Comparison of ENCODE assay signal across 8 cellular contexts in genomic region chr18:712401-713134, GRCh38. TPM values are rescaled to one million over a fixed set of nuclear protein-coding genes. Genes with fewer than 3 reads are reported as not detected.
DNase-seq lines count a peak whose midpoint lies in the region; ATAC-seq and TF ChIP-seq lines count a peak whose summit lies in the region.

Gene ENOSF1, minus strand, starts transcription at chr18:712630. Its CDS starts 43 bp downstream, at chr18:712587.

- TF ChIP-seq POLR2A in esophagus squamous epithelium (IDR thresholded peaks at IDR 0.05) = peak in 2 of 4 donors; percentile 17 to 47

- H3K9me3 ChIP-seq in PC-9 (ENCODE audit: insufficient read depth, low read depth) (no peaks in the 10 kb centered on the region), esophagus squamous epithelium (no peaks in the 10 kb centered on the region)

- H3K36me3 ChIP-seq in PC-9 (ENCODE audit: low read depth) = no peaks in the 10 kb centered on the region; the same call in 1 of the 2 replicates
- peaks cover 0 to 19% (median 0%) of the 10 kb centered on the region in 3 donors for H3K36me3 ChIP-seq in esophagus squamous epithelium

- no peaks in the 10 kb centered on the region; the same call in 1 of the 2 replicates for H4K20me1 ChIP-seq in PC-9 (ENCODE audit: insufficient read depth)

- H3F3A ChIP-seq in PC-9 (ENCODE audit: insufficient read depth, low read depth) = 0 out of 2 replicates have a peak, but pooled peaks cover 7% of the 10 kb centered on the region

- intact Hi-C loops in PC-9 (cut with micrococcal nuclease; ENCODE audit: unreplicated experiment) = loop anchor here (10.0 kb wide), 2 partner anchors 88 to 122 kb away; no protein-coding TSS in a partner anchor
- intact Hi-C loops in esophagus squamous epithelium (cut with DNase I) = no loop called here

- peak within 1 kb of the TSS; percentile 92 for H3K4me3 ChIP-seq in PC-9
- H3K4me3 ChIP-seq in esophagus squamous epithelium = peak within 1 kb of the TSS; percentile 41 to 84 (median 74)

- WGBS in esophagus squamous epithelium, 2 donors = 0 to 61% methylated on average over 1 to 5 of the region's 91 CpGs

- peak; percentile 86 for TF ChIP-seq CTCF in PC-9 (conservative IDR thresholded peaks at IDR 0.05)
- TF ChIP-seq CTCF in esophagus squamous epithelium (IDR thresholded peaks at IDR 0.05) = peak; percentile 73 to 91 (median 80)

- H3K4me1 ChIP-seq in PC-9 (replicated peaks; ENCODE audit: insufficient read depth) = peaks cover 8% of the 10 kb centered on the region; the same call in 1 of the 2 replicates
- H3K4me1 ChIP-seq in esophagus squamous epithelium = peaks cover 5 to 34% (median 9%) of the 10 kb centered on the region in 3 donors

- no peaks in the 10 kb centered on the region for H3K27me3 ChIP-seq in PC-9 (ENCODE audit: insufficient read depth, low read depth)
- no peaks in the 10 kb centered on the region for H3K27me3 ChIP-seq in esophagus squamous epithelium

- CTCF ChIA-PET in PC-9 (lab: Charles Lee) = interaction anchor here (0.6 to 1.6 kb wide), 6 partner anchors 10 to 149 kb away, joined by 3 to 12 read pairs (median 3); no protein-coding TSS in a partner anchor

- BruUV-seq in PC-9 (replicated peaks; lab: Mats Ljungman, UMichigan) = no TSS peak

- peak within 1 kb of the TSS; percentile 98 for H3K4me2 ChIP-seq in PC-9

- H3K27ac ChIP-seq in PC-9 (peak within 1 kb of the TSS; percentile 62), esophagus squamous epithelium (peak within 1 kb of the TSS; percentile 78 to 91 (median 90))

- no peaks in the 10 kb centered on the region for H3K9me2 ChIP-seq in PC-9 (ENCODE audit: insufficient read depth)

- peak within 1 kb of the TSS; percentile 94 for H2AFZ ChIP-seq in PC-9

- H3K79me2 ChIP-seq in PC-9 (ENCODE audit: low read depth) = peaks cover 36% of the 10 kb centered on the region

- DNase-seq in CD1c-positive myeloid dendritic cell (ENCODE audit: extremely low spot score) (peak; percentile 92), GM19240 (ENCODE audit: insufficient read length, low spot score) (peak; percentile 70), PC-9 (peak; percentile 54 to 97), esophagus squamous epithelium (lab: John Stamatoyannopoulos, UW) (no peak), myocyte (ENCODE audit: low read depth) (peak; percentile 63)
- DNase-seq in activated T-cell treated with anti-CD3 and anti-CD28 coated beads, Interleukin-2, amount 50 U/mL, for 48 hours = peak; percentile 95 to 96
- peak; percentile 75 to 84 for DNase-seq in stimulated activated CD8-positive, alpha-beta memory T cell treated with anti-CD3 and anti-CD28 coated beads, Interleukin-7, amount 100 ng/mL, for 48 hours (ENCODE audit: extremely low read depth in 1 of 2, low read depth in 1 of 2)

- POLR2A ChIA-PET in PC-9 (lab: Charles Lee; ENCODE audit: unreplicated experiment) = interaction anchor here (0.6 to 0.8 kb wide), 4 partner anchors 54 to 1863 kb away, joined by 3 to 8 read pairs (median 6); partner anchors contain the start of gene TYMS

- ATAC-seq in HG03442 (IDR thresholded peaks at IDR 0.05; ENCODE audit: unreplicated experiment) = peak; percentile 80

RNA-seq across cellular contexts. Expression of gene ENOSF1, which starts in this region (rescaled TPM):
- 48.7 and 60.6 TPM in 2 replicates for total RNA-seq in PC-9 (2021)
- total RNA-seq in esophagus squamous epithelium = 10 to 100 TPM; 31.7 to 63.7 (median 47.1) TPM
- 13.8 and 20.2 TPM in 2 replicates for total RNA-seq in myocyte
- polyA plus RNA-seq in myocyte (2012) = 13.0 TPM
